ENCODE assay signal across 1 cellular context in genomic region chr17:59829217-59830006, GRCh38.
TF ChIP-seq lines count a peak whose summit lies in the region.

No MANE protein-coding gene starts in this region.

TF ChIP-seq in HepG2, 621 proteins besides CTCF, POLR2A, EP300 and RAD21 (continued from another document and continues in another):
- TF ChIP-seq, protein P1, sequence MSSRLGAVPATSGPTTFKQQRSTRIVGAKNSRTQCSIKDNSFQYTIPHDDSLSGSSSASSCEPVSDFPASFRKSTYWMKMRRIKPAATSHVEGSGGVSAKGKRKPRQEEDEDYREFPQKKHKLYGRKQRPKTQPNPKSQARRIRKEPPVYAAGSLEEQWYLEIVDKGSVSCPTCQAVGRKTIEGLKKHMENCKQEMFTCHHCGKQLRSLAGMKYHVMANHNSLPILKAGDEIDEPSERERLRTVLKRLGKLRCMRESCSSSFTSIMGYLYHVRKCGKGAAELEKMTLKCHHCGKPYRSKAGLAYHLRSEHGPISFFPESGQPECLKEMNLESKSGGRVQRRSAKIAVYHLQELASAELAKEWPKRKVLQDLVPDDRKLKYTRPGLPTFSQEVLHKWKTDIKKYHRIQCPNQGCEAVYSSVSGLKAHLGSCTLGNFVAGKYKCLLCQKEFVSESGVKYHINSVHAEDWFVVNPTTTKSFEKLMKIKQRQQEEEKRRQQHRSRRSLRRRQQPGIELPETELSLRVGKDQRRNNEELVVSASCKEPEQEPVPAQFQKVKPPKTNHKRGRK (CRISPR knock-in tag; IDR thresholded peaks at IDR 0.05) = no peak
- TF ChIP-seq, protein P2, sequence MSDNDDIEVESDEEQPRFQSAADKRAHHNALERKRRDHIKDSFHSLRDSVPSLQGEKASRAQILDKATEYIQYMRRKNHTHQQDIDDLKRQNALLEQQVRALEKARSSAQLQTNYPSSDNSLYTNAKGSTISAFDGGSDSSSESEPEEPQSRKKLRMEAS (IDR thresholded peaks at IDR 0.05) = no peak
- TF ChIP-seq CAMTA2 (CRISPR knock-in tag; IDR thresholded peaks at IDR 0.05; ENCODE audit: borderline replicate concordance) = no peak
- TF ChIP-seq ZNF850 (CRISPR knock-in tag; conservative IDR thresholded peaks at IDR 0.05) = no peak
- TF ChIP-seq RARG (CRISPR knock-in tag; IDR thresholded peaks at IDR 0.05; ENCODE audit: low read depth) = no peak
- no peak for TF ChIP-seq LBX2 (CRISPR knock-in tag; IDR thresholded peaks at IDR 0.05; ENCODE audit: borderline replicate concordance)
- TF ChIP-seq ZNF619 (CRISPR knock-in tag; IDR thresholded peaks at IDR 0.05) = no peak
- TF ChIP-seq GTF2F1 (IDR thresholded peaks at IDR 0.05; ENCODE audit: low read length) = no peak
- no peak for TF ChIP-seq BRF2 (CRISPR knock-in tag; IDR thresholded peaks at IDR 0.05)
- no peak for TF ChIP-seq CHCHD3 (CRISPR knock-in tag; IDR thresholded peaks at IDR 0.05)
- TF ChIP-seq, protein P3, sequence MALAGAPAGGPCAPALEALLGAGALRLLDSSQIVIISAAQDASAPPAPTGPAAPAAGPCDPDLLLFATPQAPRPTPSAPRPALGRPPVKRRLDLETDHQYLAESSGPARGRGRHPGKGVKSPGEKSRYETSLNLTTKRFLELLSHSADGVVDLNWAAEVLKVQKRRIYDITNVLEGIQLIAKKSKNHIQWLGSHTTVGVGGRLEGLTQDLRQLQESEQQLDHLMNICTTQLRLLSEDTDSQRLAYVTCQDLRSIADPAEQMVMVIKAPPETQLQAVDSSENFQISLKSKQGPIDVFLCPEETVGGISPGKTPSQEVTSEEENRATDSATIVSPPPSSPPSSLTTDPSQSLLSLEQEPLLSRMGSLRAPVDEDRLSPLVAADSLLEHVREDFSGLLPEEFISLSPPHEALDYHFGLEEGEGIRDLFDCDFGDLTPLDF (CRISPR knock-in tag; IDR thresholded peaks at IDR 0.05) = no peak
- no peak for TF ChIP-seq ZNF879 (CRISPR knock-in tag; IDR thresholded peaks at IDR 0.05)
- no peak for TF ChIP-seq TSC22D2 (CRISPR knock-in tag; IDR thresholded peaks at IDR 0.05; ENCODE audit: borderline replicate concordance)
- no peak for TF ChIP-seq PBX3 (CRISPR knock-in tag; IDR thresholded peaks at IDR 0.05; ENCODE audit: borderline replicate concordance)
- no peak for TF ChIP-seq ATF5 (CRISPR knock-in tag; IDR thresholded peaks at IDR 0.05; ENCODE audit: low read depth)
- TF ChIP-seq U2AF2 (IDR thresholded peaks at IDR 0.05; ENCODE audit: low read depth, low read length) = no peak
- 0 out of 2 replicates have a peak, but pooled peaks have one; percentile 30 for TF ChIP-seq TP53 (CRISPR knock-in tag; conservative IDR thresholded peaks at IDR 0.05)
- TF ChIP-seq GFI1 (CRISPR knock-in tag; IDR thresholded peaks at IDR 0.05; ENCODE audit: borderline replicate concordance) = no peak
- 0 out of 2 replicates have a peak, but pooled peaks have one; percentile 35 for TF ChIP-seq ZNF670 (CRISPR knock-in tag; IDR thresholded peaks at IDR 0.05; ENCODE audit: borderline replicate concordance)
- TF ChIP-seq PCBP2 (optimal IDR thresholded peaks at IDR 0.05; ENCODE audit: low read depth, low read length, poor library complexity, severe bottlenecking) = no peak
- TF ChIP-seq, protein P4, sequence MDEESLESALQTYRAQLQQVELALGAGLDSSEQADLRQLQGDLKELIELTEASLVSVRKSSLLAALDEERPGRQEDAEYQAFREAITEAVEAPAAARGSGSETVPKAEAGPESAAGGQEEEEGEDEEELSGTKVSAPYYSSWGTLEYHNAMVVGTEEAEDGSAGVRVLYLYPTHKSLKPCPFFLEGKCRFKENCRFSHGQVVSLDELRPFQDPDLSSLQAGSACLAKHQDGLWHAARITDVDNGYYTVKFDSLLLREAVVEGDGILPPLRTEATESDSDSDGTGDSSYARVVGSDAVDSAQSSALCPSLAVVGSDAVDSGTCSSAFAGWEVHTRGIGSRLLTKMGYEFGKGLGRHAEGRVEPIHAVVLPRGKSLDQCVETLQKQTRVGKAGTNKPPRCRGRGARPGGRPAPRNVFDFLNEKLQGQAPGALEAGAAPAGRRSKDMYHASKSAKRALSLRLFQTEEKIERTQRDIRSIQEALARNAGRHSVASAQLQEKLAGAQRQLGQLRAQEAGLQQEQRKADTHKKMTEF (CRISPR knock-in tag; IDR thresholded peaks at IDR 0.05) = peak; percentile 81
- TF ChIP-seq XBP1 (CRISPR knock-in tag; IDR thresholded peaks at IDR 0.05) = no peak
- TF ChIP-seq TCF7 (IDR thresholded peaks at IDR 0.05; ENCODE audit: low read depth) = no peak
- no peak for TF ChIP-seq ZKSCAN5 (CRISPR knock-in tag; IDR thresholded peaks at IDR 0.05)
- TF ChIP-seq FOSL2 (CRISPR knock-in tag; IDR thresholded peaks at IDR 0.05) = peak; percentile 92
- no peak for TF ChIP-seq BATF2 (CRISPR knock-in tag; IDR thresholded peaks at IDR 0.05)
- TF ChIP-seq MBNL3 (CRISPR knock-in tag; conservative IDR thresholded peaks at IDR 0.05) = no peak
- TF ChIP-seq E2F5 (CRISPR knock-in tag; conservative IDR thresholded peaks at IDR 0.05) = no peak
- no peak for TF ChIP-seq HIVEP1 (CRISPR knock-in tag; IDR thresholded peaks at IDR 0.05)
- TF ChIP-seq PBX2 (CRISPR knock-in tag; IDR thresholded peaks at IDR 0.05) = no peak
- TF ChIP-seq TEAD3 (CRISPR knock-in tag; optimal IDR thresholded peaks at IDR 0.05; ENCODE audit: borderline replicate concordance) = peak; percentile 41
- TF ChIP-seq, protein P5, sequence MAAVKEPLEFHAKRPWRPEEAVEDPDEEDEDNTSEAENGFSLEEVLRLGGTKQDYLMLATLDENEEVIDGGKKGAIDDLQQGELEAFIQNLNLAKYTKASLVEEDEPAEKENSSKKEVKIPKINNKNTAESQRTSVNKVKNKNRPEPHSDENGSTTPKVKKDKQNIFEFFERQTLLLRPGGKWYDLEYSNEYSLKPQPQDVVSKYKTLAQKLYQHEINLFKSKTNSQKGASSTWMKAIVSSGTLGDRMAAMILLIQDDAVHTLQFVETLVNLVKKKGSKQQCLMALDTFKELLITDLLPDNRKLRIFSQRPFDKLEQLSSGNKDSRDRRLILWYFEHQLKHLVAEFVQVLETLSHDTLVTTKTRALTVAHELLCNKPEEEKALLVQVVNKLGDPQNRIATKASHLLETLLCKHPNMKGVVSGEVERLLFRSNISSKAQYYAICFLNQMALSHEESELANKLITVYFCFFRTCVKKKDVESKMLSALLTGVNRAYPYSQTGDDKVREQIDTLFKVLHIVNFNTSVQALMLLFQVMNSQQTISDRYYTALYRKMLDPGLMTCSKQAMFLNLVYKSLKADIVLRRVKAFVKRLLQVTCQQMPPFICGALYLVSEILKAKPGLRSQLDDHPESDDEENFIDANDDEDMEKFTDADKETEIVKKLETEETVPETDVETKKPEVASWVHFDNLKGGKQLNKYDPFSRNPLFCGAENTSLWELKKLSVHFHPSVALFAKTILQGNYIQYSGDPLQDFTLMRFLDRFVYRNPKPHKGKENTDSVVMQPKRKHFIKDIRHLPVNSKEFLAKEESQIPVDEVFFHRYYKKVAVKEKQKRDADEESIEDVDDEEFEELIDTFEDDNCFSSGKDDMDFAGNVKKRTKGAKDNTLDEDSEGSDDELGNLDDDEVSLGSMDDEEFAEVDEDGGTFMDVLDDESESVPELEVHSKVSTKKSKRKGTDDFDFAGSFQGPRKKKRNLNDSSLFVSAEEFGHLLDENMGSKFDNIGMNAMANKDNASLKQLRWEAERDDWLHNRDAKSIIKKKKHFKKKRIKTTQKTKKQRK (IDR thresholded peaks at IDR 0.05; ENCODE audit: low read length) = no peak
- TF ChIP-seq ZNF564 (CRISPR knock-in tag; IDR thresholded peaks at IDR 0.05) = no peak
- no peak for TF ChIP-seq KDM3A (CRISPR knock-in tag; IDR thresholded peaks at IDR 0.05; ENCODE audit: low read depth)
- TF ChIP-seq, protein P6, sequence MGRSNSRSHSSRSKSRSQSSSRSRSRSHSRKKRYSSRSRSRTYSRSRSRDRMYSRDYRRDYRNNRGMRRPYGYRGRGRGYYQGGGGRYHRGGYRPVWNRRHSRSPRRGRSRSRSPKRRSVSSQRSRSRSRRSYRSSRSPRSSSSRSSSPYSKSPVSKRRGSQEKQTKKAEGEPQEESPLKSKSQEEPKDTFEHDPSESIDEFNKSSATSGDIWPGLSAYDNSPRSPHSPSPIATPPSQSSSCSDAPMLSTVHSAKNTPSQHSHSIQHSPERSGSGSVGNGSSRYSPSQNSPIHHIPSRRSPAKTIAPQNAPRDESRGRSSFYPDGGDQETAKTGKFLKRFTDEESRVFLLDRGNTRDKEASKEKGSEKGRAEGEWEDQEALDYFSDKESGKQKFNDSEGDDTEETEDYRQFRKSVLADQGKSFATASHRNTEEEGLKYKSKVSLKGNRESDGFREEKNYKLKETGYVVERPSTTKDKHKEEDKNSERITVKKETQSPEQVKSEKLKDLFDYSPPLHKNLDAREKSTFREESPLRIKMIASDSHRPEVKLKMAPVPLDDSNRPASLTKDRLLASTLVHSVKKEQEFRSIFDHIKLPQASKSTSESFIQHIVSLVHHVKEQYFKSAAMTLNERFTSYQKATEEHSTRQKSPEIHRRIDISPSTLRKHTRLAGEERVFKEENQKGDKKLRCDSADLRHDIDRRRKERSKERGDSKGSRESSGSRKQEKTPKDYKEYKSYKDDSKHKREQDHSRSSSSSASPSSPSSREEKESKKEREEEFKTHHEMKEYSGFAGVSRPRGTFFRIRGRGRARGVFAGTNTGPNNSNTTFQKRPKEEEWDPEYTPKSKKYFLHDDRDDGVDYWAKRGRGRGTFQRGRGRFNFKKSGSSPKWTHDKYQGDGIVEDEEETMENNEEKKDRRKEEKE (IDR thresholded peaks at IDR 0.05) = no peak
- peak; percentile 73 for TF ChIP-seq NFE2L2 (IDR thresholded peaks at IDR 0.05; ENCODE audit: low read length)
- TF ChIP-seq, protein P7, sequence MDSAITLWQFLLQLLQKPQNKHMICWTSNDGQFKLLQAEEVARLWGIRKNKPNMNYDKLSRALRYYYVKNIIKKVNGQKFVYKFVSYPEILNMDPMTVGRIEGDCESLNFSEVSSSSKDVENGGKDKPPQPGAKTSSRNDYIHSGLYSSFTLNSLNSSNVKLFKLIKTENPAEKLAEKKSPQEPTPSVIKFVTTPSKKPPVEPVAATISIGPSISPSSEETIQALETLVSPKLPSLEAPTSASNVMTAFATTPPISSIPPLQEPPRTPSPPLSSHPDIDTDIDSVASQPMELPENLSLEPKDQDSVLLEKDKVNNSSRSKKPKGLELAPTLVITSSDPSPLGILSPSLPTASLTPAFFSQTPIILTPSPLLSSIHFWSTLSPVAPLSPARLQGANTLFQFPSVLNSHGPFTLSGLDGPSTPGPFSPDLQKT (CRISPR knock-in tag; IDR thresholded peaks at IDR 0.05; ENCODE audit: borderline replicate concordance) = no peak
- TF ChIP-seq ZNF550 (CRISPR knock-in tag; IDR thresholded peaks at IDR 0.05; ENCODE audit: borderline replicate concordance) = no peak
- TF ChIP-seq ZNF724P (CRISPR knock-in tag; IDR thresholded peaks at IDR 0.05; ENCODE audit: borderline replicate concordance) = no peak
- no peak for TF ChIP-seq ZSCAN29 (CRISPR knock-in tag; conservative IDR thresholded peaks at IDR 0.05)
- TF ChIP-seq ZNF552 (CRISPR knock-in tag; IDR thresholded peaks at IDR 0.05; ENCODE audit: borderline replicate concordance) = no peak
